8 cellular contexts compared by ENCODE assay signal in genomic region chr5:41636605-41637004, GRCh38.
A peak's percentile ranks its signal among the peaks of the same experiment; 100 is the strongest.
DNase-seq lines count a peak whose midpoint lies in the region; ATAC-seq and TF ChIP-seq lines count a peak whose summit lies in the region.

No MANE protein-coding gene starts in this region.

- TF ChIP-seq POLR2A in right lobe of liver (IDR thresholded peaks at IDR 0.05), result no peak

- H3K4me1 ChIP-seq in right cardiac atrium (ENCODE audit: control insufficient read depth, insufficient read depth, low read length), result no peaks in the 10 kb centered on the region
- peaks cover 0 to 37% (median 11%) of the 10 kb centered on the region in 4 donors for H3K4me1 ChIP-seq in right lobe of liver

- no peaks in the 10 kb centered on the region for H3K36me3 ChIP-seq in right lobe of liver

- H3K4me3 ChIP-seq in right cardiac atrium (ENCODE audit: low read length), result no peak overlapping the region
- H3K4me3 ChIP-seq in right lobe of liver, result no peak overlapping the region

- intact Hi-C loops in right cardiac atrium (cut with DNase I), result loop anchor here in 1 of 4 donors (10.0 kb wide), 1 partner anchor 732 kb away; the partner anchor contains the start of gene C7
- intact Hi-C loops in cardiac septum (cut with DNase I), result no loop called here
- intact Hi-C loops in right lobe of liver (cut with DNase I), result no loop called here

- H3K9me3 ChIP-seq in right cardiac atrium (ENCODE audit: control insufficient read depth, low read length) (no peaks in the 10 kb centered on the region), right lobe of liver (no peaks in the 10 kb centered on the region)

- WGBS in right cardiac atrium, result 92% methylated on average over 2 of the region's 2 CpGs
- WGBS in right lobe of liver (ENCODE audit: insufficient coverage, low coverage, low lambda C conversion rate, missing lambda C conversion rate), result 67% methylated on average over 2 of the region's 2 CpGs

- no peak overlapping the region for H3K27ac ChIP-seq in right cardiac atrium (ENCODE audit: low read length)
- no peak overlapping the region for H3K27ac ChIP-seq in right lobe of liver

- TF ChIP-seq CTCF in right lobe of liver (IDR thresholded peaks at IDR 0.05), result peak; percentile 18 to 30 (median 24)

- peak; percentile 47 to 51 for ATAC-seq in right cardiac atrium
- ATAC-seq in HG03342 (IDR thresholded peaks at IDR 0.05; ENCODE audit: unreplicated experiment), result peak; percentile 88
- peak in 2 of 4 donors; percentile 10 to 29 for ATAC-seq in right lobe of liver

- no peaks in the 10 kb centered on the region for H3K27me3 ChIP-seq in right cardiac atrium (ENCODE audit: control insufficient read depth, insufficient read depth)
- H3K27me3 ChIP-seq in right lobe of liver, result no peaks in the 10 kb centered on the region

- DNase-seq in right cardiac atrium (no peak), cardiac septum (ENCODE audit: low spot score) (no peak), RPMI8226 (peak; percentile 7), right lobe of liver (no peak), AML-193 (lab: John Stamatoyannopoulos, UW) (no peak)
- no peak for DNase-seq in activated CD4-positive, alpha-beta T cell treated with anti-CD3 and anti-CD28 coated beads for 1 hour
- no peak for DNase-seq in effector CD4-positive, alpha-beta T cell
